Comparison of ENCODE assay signal across 8 cellular contexts in the genomic region with DNA sequence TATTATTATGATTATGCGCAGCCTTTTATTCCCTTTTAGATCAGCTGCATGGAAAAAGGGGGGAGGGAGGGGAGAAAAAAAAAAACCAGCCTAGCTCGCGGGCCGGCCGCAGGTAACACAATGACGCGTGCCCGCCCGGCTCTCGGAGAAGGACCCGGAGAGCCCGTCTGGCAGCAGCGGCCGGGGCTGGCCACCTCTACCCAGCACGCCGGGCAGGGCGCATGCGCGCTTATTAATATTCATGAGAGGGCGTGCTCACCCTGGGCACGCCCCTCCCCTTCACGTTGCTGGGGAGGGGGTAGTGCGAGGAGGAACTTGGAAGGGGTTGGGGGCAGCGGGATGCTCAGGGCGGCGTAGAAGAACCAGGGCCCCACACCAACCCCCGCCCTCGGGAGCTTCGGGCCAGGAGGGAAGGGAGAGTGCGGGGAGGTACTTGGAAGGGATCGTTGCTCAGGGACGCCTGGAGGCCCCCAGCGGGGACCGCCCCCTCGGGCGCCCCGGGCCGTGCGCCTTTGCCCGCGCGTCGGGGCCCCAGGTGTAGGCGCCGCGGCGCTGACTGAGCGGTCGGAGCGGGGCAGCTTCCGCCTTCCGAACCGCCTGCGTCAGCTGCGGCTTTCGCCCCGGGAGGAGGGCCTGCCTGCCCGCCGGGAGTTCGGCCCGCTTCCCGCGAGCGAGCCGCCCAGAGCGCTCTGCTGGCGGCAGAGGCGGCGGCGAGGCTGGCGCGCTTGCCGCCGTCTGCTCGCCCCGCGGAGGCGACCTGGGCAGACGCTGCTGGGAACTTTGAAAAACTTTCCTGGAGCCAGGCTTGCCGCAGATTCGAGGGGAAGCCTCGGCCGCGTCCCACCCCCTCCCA. TPM values are rescaled to one million over a fixed set of nuclear protein-coding genes. Genes with fewer than 3 reads are reported as not detected.
A peak's percentile ranks its signal among the peaks of the same experiment; 100 is the strongest.
DNase-seq lines count a peak whose midpoint lies in the region; ATAC-seq, FAIRE-seq and TF ChIP-seq lines count a peak whose summit lies in the region.

A gene (minus strand): TSS at position 169 of the 853 bp plus-strand sequence. CDS start 469 bp downstream, outside the sequence.

- H3K4me3 ChIP-seq in bronchial epithelial cell (ENCODE audit: low read depth, low read length) (peak within 1 kb of the TSS; percentile 90), iPS-20b (ENCODE audit: low read length) (peak within 1 kb of the TSS; percentile 84), skeletal muscle cell (ENCODE audit: low read depth, low read length) (peak within 1 kb of the TSS; percentile 81)

- H3K4me1 ChIP-seq in iPS-20b (ENCODE audit: insufficient read depth, low read length), result peaks cover 27% of the 10 kb centered on the region

- H3K9ac ChIP-seq in iPS-20b (ENCODE audit: low read depth, low read length), result peak within 1 kb of the TSS; percentile 88

- peak within 1 kb of the TSS; percentile 62 for H3K27ac ChIP-seq in iPS-20b (ENCODE audit: low read length)

- H3K36me3 ChIP-seq in bronchial epithelial cell (ENCODE audit: control insufficient read depth, insufficient read depth, low read length) (peaks cover 11% of the 10 kb centered on the region), iPS-20b (ENCODE audit: insufficient read depth, low read depth, low read length) (peaks cover 8% of the 10 kb centered on the region)

- H3K27me3 ChIP-seq in bronchial epithelial cell (ENCODE audit: control insufficient read depth, insufficient read depth, low read length) (no peaks in the 10 kb centered on the region), iPS-20b (ENCODE audit: insufficient read depth, low read length) (peaks cover 16% of the 10 kb centered on the region; the same call in 1 of the 2 replicates)

- DNase-seq in AG08396 (ENCODE audit: low spot score) (peak; percentile 99), NCI-H187 (lab: John Stamatoyannopoulos, UW) (peak; percentile 92 to 93), T-helper 2 cell (peak in 3 of 5 experiments; percentile 7 to 83 (median 33)), bronchial epithelial cell (ENCODE audit: low read depth) (peak; percentile 85), skeletal muscle cell (ENCODE audit: low read depth) (peak; percentile 89)

- no peak for TF ChIP-seq CTCF in bronchial epithelial cell (IDR thresholded peaks at IDR 0.05; ENCODE audit: insufficient read depth, low read length, severe bottlenecking)

- H3K9me3 ChIP-seq in iPS-20b (ENCODE audit: insufficient read depth, low read depth, low read length), result no peaks in the 10 kb centered on the region

- FAIRE-seq in bronchial epithelial cell (lab: Jason Lieb, UNC), result no peak

- ATAC-seq in GM18520 (IDR thresholded peaks at IDR 0.05; ENCODE audit: unreplicated experiment), result peak; percentile 47
- peak; percentile 56 for ATAC-seq in HG02973 (IDR thresholded peaks at IDR 0.05; ENCODE audit: unreplicated experiment)

RNA-seq across cellular contexts. Expression of the gene that starts here (rescaled TPM):
- total RNA-seq in bronchial epithelial cell, result 225 and 310 TPM in 2 replicates

Comparison
In these comparisons a context has a peak if more than half of its experiments do, and no peak if none do; other contexts are left out.
1. Peak in every context shown above with its lines: DNase-seq, ATAC-seq, H3K4me3 ChIP-seq and H3K27ac ChIP-seq.
2. DNase-seq: peak in every context shown above with its lines; median percentile 99 in AG08396; 92 in NCI-H187; 89 in skeletal muscle cell; 85 in bronchial epithelial cell; 33 in T-helper 2 cell.